8 cellular contexts compared by ENCODE assay signal in the genomic region with DNA sequence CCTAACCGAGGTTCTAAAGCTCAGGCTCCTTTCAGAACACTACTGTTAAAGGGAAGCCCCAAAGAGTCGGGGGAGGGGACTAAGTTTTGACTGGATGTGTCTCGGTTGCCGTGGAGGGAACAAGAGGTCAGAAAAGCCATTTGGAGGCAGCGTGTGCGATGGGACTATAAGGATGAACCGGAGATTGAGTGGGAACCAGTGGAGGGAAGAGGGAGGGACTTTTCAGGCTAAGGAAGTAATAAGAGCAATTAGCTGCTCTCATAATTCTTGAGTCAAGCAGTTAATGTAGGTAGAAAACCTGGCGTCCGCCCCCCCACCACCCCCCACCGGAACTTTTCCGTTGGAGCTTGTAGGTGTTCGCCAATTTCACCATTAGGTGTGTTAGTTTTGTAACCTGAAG. TPM values are rescaled to one million over a fixed set of nuclear protein-coding genes. Genes with fewer than 3 reads are reported as not detected.
DNase-seq lines count a peak whose midpoint lies in the region; ATAC-seq and TF ChIP-seq lines count a peak whose summit lies in the region.

No MANE protein-coding gene starts in this region.

- H3K4me3 ChIP-seq in cardiac muscle cell (peak overlapping the region; percentile 56), parathyroid adenoma (ENCODE audit: low read depth, low read length) (peak overlapping the region; percentile 97)

- TF ChIP-seq CTCF in cardiac muscle cell (IDR thresholded peaks at IDR 0.05; ENCODE audit: low read depth, low read length) (no peak), parathyroid adenoma (IDR thresholded peaks at IDR 0.05) (no peak)

- peak overlapping the region; percentile 82 for H3K9ac ChIP-seq in parathyroid adenoma

- peak overlapping the region; percentile 88 for H3K4me2 ChIP-seq in parathyroid adenoma (ENCODE audit: low read length)

- H3K27ac ChIP-seq in cardiac muscle cell, result peak overlapping the region; percentile 94
- H3K27ac ChIP-seq in parathyroid adenoma, result peak overlapping the region; percentile 92

- H3K4me1 ChIP-seq in cardiac muscle cell (ENCODE audit: low read depth), result peaks cover 11% of the 10 kb centered on the region
- H3K4me1 ChIP-seq in parathyroid adenoma, result no peaks in the 10 kb centered on the region

- no peaks in the 10 kb centered on the region for H3K36me3 Mint-ChIP-seq in activated naive CD4-positive, alpha-beta T cell treated with anti-CD3 and anti-CD28 coated beads, Interleukin-2, amount 50 U/mL, for 24 hours

- H3K9me3 ChIP-seq in cardiac muscle cell (ENCODE audit: low read depth), result no peaks in the 10 kb centered on the region
- no peaks in the 10 kb centered on the region for H3K9me3 ChIP-seq in parathyroid adenoma (ENCODE audit: control insufficient read depth, low read length)

- H3K36me3 ChIP-seq in cardiac muscle cell (no peaks in the 10 kb centered on the region), parathyroid adenoma (ENCODE audit: control insufficient read depth, insufficient read depth, low read length) (no peaks in the 10 kb centered on the region)

- H3K27me3 Mint-ChIP-seq in activated naive CD4-positive, alpha-beta T cell treated with anti-CD3 and anti-CD28 coated beads, Interleukin-2, amount 50 U/mL, for 24 hours, result no peaks in the 10 kb centered on the region

- peak overlapping the region; percentile 84 for H3K27ac Mint-ChIP-seq in activated naive CD4-positive, alpha-beta T cell treated with anti-CD3 and anti-CD28 coated beads, Interleukin-2, amount 50 U/mL, for 24 hours

- no peaks in the 10 kb centered on the region for H3K9me3 Mint-ChIP-seq in activated naive CD4-positive, alpha-beta T cell treated with anti-CD3 and anti-CD28 coated beads, Interleukin-2, amount 50 U/mL, for 24 hours

- ATAC-seq in HG02885 (IDR thresholded peaks at IDR 0.05; ENCODE audit: poor library complexity, unreplicated experiment), result peak; percentile 21

- peak overlapping the region; percentile 88 for H3K4me3 Mint-ChIP-seq in activated naive CD4-positive, alpha-beta T cell treated with anti-CD3 and anti-CD28 coated beads, Interleukin-2, amount 50 U/mL, for 24 hours

- H3K79me2 ChIP-seq in parathyroid adenoma, result peaks cover 18% of the 10 kb centered on the region

- no peaks in the 10 kb centered on the region for H3K27me3 ChIP-seq in cardiac muscle cell
- H3K27me3 ChIP-seq in parathyroid adenoma (ENCODE audit: control insufficient read depth, insufficient read depth, low read length), result no peaks in the 10 kb centered on the region

- peak overlapping the region; percentile 91 for H2AFZ ChIP-seq in parathyroid adenoma

- peaks cover 39% of the 10 kb centered on the region for H3K4me1 Mint-ChIP-seq in activated naive CD4-positive, alpha-beta T cell treated with anti-CD3 and anti-CD28 coated beads, Interleukin-2, amount 50 U/mL, for 24 hours

- DNase-seq in SIG-M5 treated with dmso at 0.1 percent for 504 hours (lab: John Stamatoyannopoulos, UW; ENCODE audit: unreplicated experiment) (peak; percentile 36), SIG-M5 (lab: John Stamatoyannopoulos, UW) (no peak), NCI-H82 (lab: John Stamatoyannopoulos, UW) (peak; percentile 89), cardiac muscle cell (ENCODE audit: low read depth in 1 of 2, low spot score in 1 of 2) (peak; percentile 34 to 44), NCI-H774 (lab: John Stamatoyannopoulos, UW) (no peak)

RNA-seq across cellular contexts. Expression of gene AKAP9, which starts 0.5 kb away (rescaled TPM):
- 19.1 and 41.4 TPM in 2 replicates for total RNA-seq in cardiac muscle cell
- polyA plus RNA-seq in cardiac muscle cell, result 57.1 and 77.0 TPM in 2 replicates

RNA-seq across cellular contexts. Expression of gene MTERF1, which starts 59.7 kb away (rescaled TPM):
- 3.7 and 7.8 TPM in 2 replicates for total RNA-seq in cardiac muscle cell
- 10.7 and 12.0 TPM in 2 replicates for polyA plus RNA-seq in cardiac muscle cell

Comparison
In these comparisons a context has a peak if more than half of its experiments do, and no peak if none do; other contexts are left out.
1. DNase-seq: peak in SIG-M5 treated with dmso at 0.1 percent for 504 hours (single experiment), NCI-H82 (single experiment) and cardiac muscle cell (2 of 2); none in SIG-M5 (single experiment) and NCI-H774 (single experiment).